In genomic region chr9:19048966-19049871, GRCh38 we compare ENCODE assay signal across 8 cellular contexts. TPM values are rescaled to one million over a fixed set of nuclear protein-coding genes. Genes with fewer than 3 reads are reported as not detected.
DNase-seq lines count a peak whose midpoint lies in the region; ATAC-seq and TF ChIP-seq lines count a peak whose summit lies in the region.

Gene RRAGA, plus strand, starts transcription at chr9:19049427. Its CDS starts 233 bp downstream, at chr9:19049660.

- intact Hi-C loops in activated T-helper 1 cell treated with anti-CD3 and anti-CD28 coated beads, Interleukin-12 subunit alpha, Interleukin-12 subunit beta, Interleukin-2, Interleukin-4 antibody, amounts not matched to agents 30 ng/mL and 10 ng/mL and 1 ng/mL, durations not matched to agents 14 hours and 24 hours and 36 hours (cut with micrococcal nuclease): loop anchor here (1.0 kb wide), 10 partner anchors 53 to 408 kb away; partner anchors contain the start of genes DENND4C, HAUS6, PLIN2 and RPS6

- peaks cover 12% of the 10 kb centered on the region for H3K79me2 ChIP-seq in GM23338 (replicated peaks; ENCODE audit: insufficient read depth)
- peaks cover 27% of the 10 kb centered on the region for H3K79me2 ChIP-seq in fibroblast of lung (ENCODE audit: control insufficient read depth, insufficient read depth, low read length)

- H3K9me3 Mint-ChIP-seq in GM23338: no peaks in the 10 kb centered on the region
- no peaks in the 10 kb centered on the region for H3K9me3 Mint-ChIP-seq in activated T-helper 1 cell treated with anti-CD3 and anti-CD28 coated beads, Interleukin-12 subunit alpha, Interleukin-12 subunit beta, Interleukin-2, Interleukin-4 antibody, amounts not matched to agents 30 ng/mL and 10 ng/mL and 1 ng/mL, durations not matched to agents 14 hours and 24 hours and 36 hours
- peaks cover 0 to 17% (median 0%) of the 10 kb centered on the region in 9 donors for H3K9me3 Mint-ChIP-seq in naive thymus-derived CD8-positive, alpha-beta T cell

- H2AFZ ChIP-seq in GM23338 (peak within 1 kb of the TSS; percentile 96), fibroblast of lung (ENCODE audit: low read length) (peak within 1 kb of the TSS; percentile 98)

- H3K27me3 Mint-ChIP-seq in GM23338 (ENCODE audit: insufficient read depth, low read depth, poor library complexity): peaks cover 13% of the 10 kb centered on the region
- H3K27me3 Mint-ChIP-seq in activated T-helper 1 cell treated with anti-CD3 and anti-CD28 coated beads, Interleukin-12 subunit alpha, Interleukin-12 subunit beta, Interleukin-2, Interleukin-4 antibody, amounts not matched to agents 30 ng/mL and 10 ng/mL and 1 ng/mL, durations not matched to agents 14 hours and 24 hours and 36 hours (ENCODE audit: insufficient read depth): peaks cover under 1% of the 10 kb centered on the region
- no peaks in the 10 kb centered on the region for H3K27me3 Mint-ChIP-seq in naive thymus-derived CD8-positive, alpha-beta T cell

- peak; percentile 93 for TF ChIP-seq CTCF in GM23338 (conservative IDR thresholded peaks at IDR 0.05; ENCODE audit: low read depth in 2 of 2)
- TF ChIP-seq CTCF in fibroblast of lung (conservative IDR thresholded peaks at IDR 0.05 in 1 of 2, IDR thresholded peaks at IDR 0.05 in 1 of 2; ENCODE audit: low read depth in 1 of 2, low read length in 2 of 2): peak; percentile 78 to 82

- peak; percentile 88 for ATAC-seq in GM23338
- ATAC-seq in naive thymus-derived CD8-positive, alpha-beta T cell: peak; percentile 89 to 91

- peaks cover 11% of the 10 kb centered on the region; the same call in 1 of the 2 replicates for H3F3A ChIP-seq in GM23338 (replicated peaks; ENCODE audit: low read depth)

- H3K4me2 ChIP-seq in GM23338 (peak within 1 kb of the TSS; percentile 82), fibroblast of lung (ENCODE audit: extremely low read depth, insufficient read depth, low read length) (peak within 1 kb of the TSS; percentile 96)

- H3K4me3 Mint-ChIP-seq in GM23338: peak within 1 kb of the TSS; percentile 93
- peak within 1 kb of the TSS; percentile 96 for H3K4me3 Mint-ChIP-seq in activated T-helper 1 cell treated with anti-CD3 and anti-CD28 coated beads, Interleukin-12 subunit alpha, Interleukin-12 subunit beta, Interleukin-2, Interleukin-4 antibody, amounts not matched to agents 30 ng/mL and 10 ng/mL and 1 ng/mL, durations not matched to agents 14 hours and 24 hours and 36 hours
- H3K4me3 Mint-ChIP-seq in naive thymus-derived CD8-positive, alpha-beta T cell: peak within 1 kb of the TSS; percentile 92 to 98 (median 96)

- H3K4me1 Mint-ChIP-seq in GM23338: peaks cover 37% of the 10 kb centered on the region
- H3K4me1 Mint-ChIP-seq in activated T-helper 1 cell treated with anti-CD3 and anti-CD28 coated beads, Interleukin-12 subunit alpha, Interleukin-12 subunit beta, Interleukin-2, Interleukin-4 antibody, amounts not matched to agents 30 ng/mL and 10 ng/mL and 1 ng/mL, durations not matched to agents 14 hours and 24 hours and 36 hours (ENCODE audit: low read depth): peaks cover 43% of the 10 kb centered on the region
- H3K4me1 Mint-ChIP-seq in naive thymus-derived CD8-positive, alpha-beta T cell: peaks cover 6 to 54% (median 38%) of the 10 kb centered on the region in 4 donors

- H3K4me1 ChIP-seq in GM23338 (ENCODE audit: insufficient read depth): peaks cover 33% of the 10 kb centered on the region
- H3K4me1 ChIP-seq in fibroblast of lung (ENCODE audit: control insufficient read depth, extremely low read depth, insufficient read depth, low read length): peaks cover 4% of the 10 kb centered on the region

- DNase-seq in EL: peak; percentile 98
- peak; percentile 98 for DNase-seq in GM23338 (ENCODE audit: low spot score)
- peak; percentile 98 for DNase-seq in LHCN-M2 (ENCODE audit: low read depth)
- DNase-seq in RPMI7951 (ENCODE audit: low read depth): peak; percentile 95
- peak; percentile 92 for DNase-seq in activated T-helper 1 cell treated with anti-CD3 and anti-CD28 coated beads, Interleukin-12 subunit alpha, Interleukin-12 subunit beta, Interleukin-2, Interleukin-4 antibody, amounts not matched to agents 30 ng/mL and 10 ng/mL and 1 ng/mL, durations not matched to agents 14 hours and 24 hours and 36 hours (ENCODE audit: low spot score)
- peak; percentile 95 to 97 for DNase-seq in fibroblast of lung (ENCODE audit: low read depth in 2 of 2)
- DNase-seq in naive thymus-derived CD8-positive, alpha-beta T cell: peak; percentile 90 to 96 (median 94)
- peak; percentile 88 to 96 (median 93) for DNase-seq in stimulated activated naive CD4-positive, alpha-beta T cell (lab: John Stamatoyannopoulos, UW)

- H3K36me3 ChIP-seq in GM23338 (ENCODE audit: insufficient read depth) (no peaks in the 10 kb centered on the region), fibroblast of lung (ENCODE audit: control insufficient read depth, insufficient read depth, low read length) (peaks cover 1% of the 10 kb centered on the region)

- peak within 1 kb of the TSS; percentile 98 for H3K27ac Mint-ChIP-seq in GM23338
- H3K27ac Mint-ChIP-seq in activated T-helper 1 cell treated with anti-CD3 and anti-CD28 coated beads, Interleukin-12 subunit alpha, Interleukin-12 subunit beta, Interleukin-2, Interleukin-4 antibody, amounts not matched to agents 30 ng/mL and 10 ng/mL and 1 ng/mL, durations not matched to agents 14 hours and 24 hours and 36 hours: peak within 1 kb of the TSS; percentile 99
- peak within 1 kb of the TSS; percentile 97 to 99 (median 98) for H3K27ac Mint-ChIP-seq in naive thymus-derived CD8-positive, alpha-beta T cell

- H3K9me3 ChIP-seq in fibroblast of lung (ENCODE audit: control insufficient read depth, insufficient read depth, low read depth, low read length): no peaks in the 10 kb centered on the region

- no peaks in the 10 kb centered on the region for H3K36me3 Mint-ChIP-seq in GM23338 (ENCODE audit: low read depth)
- peaks cover 7% of the 10 kb centered on the region for H3K36me3 Mint-ChIP-seq in activated T-helper 1 cell treated with anti-CD3 and anti-CD28 coated beads, Interleukin-12 subunit alpha, Interleukin-12 subunit beta, Interleukin-2, Interleukin-4 antibody, amounts not matched to agents 30 ng/mL and 10 ng/mL and 1 ng/mL, durations not matched to agents 14 hours and 24 hours and 36 hours (ENCODE audit: low read depth)
- peaks cover 0 to 10% (median 8%) of the 10 kb centered on the region in 3 donors for H3K36me3 Mint-ChIP-seq in naive thymus-derived CD8-positive, alpha-beta T cell

- H3K27ac ChIP-seq in GM23338 (ENCODE audit: low read depth): peak within 1 kb of the TSS; percentile 96
- peak within 1 kb of the TSS; percentile 97 for H3K27ac ChIP-seq in fibroblast of lung (ENCODE audit: insufficient read depth, low read length)

- H4K20me1 ChIP-seq in GM23338 (replicated peaks; ENCODE audit: insufficient read depth): no peaks in the 10 kb centered on the region
- H4K20me1 ChIP-seq in fibroblast of lung (ENCODE audit: control insufficient read depth, extremely low read depth, insufficient read depth, low read length): no peaks in the 10 kb centered on the region

- H3K4me3 ChIP-seq in GM23338 (peak within 1 kb of the TSS; percentile 86), fibroblast of lung (replicated peaks in 1 of 4; ENCODE audit: control extremely low read depth in 1 of 4, insufficient read depth in 1 of 4, low read depth in 3 of 4, low read length in 4 of 4) (peak within 1 kb of the TSS; percentile 81 to 97 (median 82))

- POLR2A ChIA-PET in naive thymus-derived CD8-positive, alpha-beta T cell (lab: Charles Lee): interaction anchor here (0.6 to 3.4 kb wide), 21 partner anchors 12 to 1348 kb away, joined by 3 to 28 read pairs (median 4); partner anchors contain the start of genes ACER2, DENND4C, HAUS6 and RPS6

- H3K9ac ChIP-seq in fibroblast of lung (ENCODE audit: insufficient read depth, low read length): peak within 1 kb of the TSS; percentile 94

- H3K9me2 ChIP-seq in GM23338 (ENCODE audit: insufficient read depth): no peaks in the 10 kb centered on the region

- H3K27me3 ChIP-seq in GM23338 (ENCODE audit: insufficient read depth) (no peaks in the 10 kb centered on the region), fibroblast of lung (ENCODE audit: control insufficient read depth, insufficient read depth, low read length) (no peaks in the 10 kb centered on the region)

TF ChIP-seq in GM23338, 12 proteins besides CTCF, POLR2A, EP300 and RAD21 (continues in another document):
- TF ChIP-seq CREB1 (CRISPR knock-in tag; IDR thresholded peaks at IDR 0.05; ENCODE audit: low read depth) (peak; percentile 44; the same call in 1 of the 2 replicates), POLR2AphosphoS5 (IDR thresholded peaks at IDR 0.05; ENCODE audit: low read depth) (peak; percentile 78)

RNA-seq across cellular contexts. Expression of gene RRAGA, which starts in this region (rescaled TPM):
- total RNA-seq in GM23338 (2014; rRNA removed; shearing (Covaris generic)): 22.6 and 24.7 TPM in 2 replicates
- polyA plus RNA-seq in GM23338 (2016; fragmentation: Nextera tagmentation; extraction: Ambion mirVana): 33.7 and 36.1 TPM in 2 replicates
- total RNA-seq in LHCN-M2 (2014; rRNA removed): 59.1 and 73.0 TPM in 2 replicates
- 187 TPM for polyA plus RNA-seq in LHCN-M2 (2012)
- total RNA-seq in RPMI7951 (2014; rRNA removed; shearing (Covaris generic)): 51.2 and 60.0 TPM in 2 replicates
- total RNA-seq in activated T-helper 1 cell treated with anti-CD3 and anti-CD28 coated beads, Interleukin-12 subunit alpha, Interleukin-12 subunit beta, Interleukin-2, Interleukin-4 antibody, amounts not matched to agents 30 ng/mL and 10 ng/mL and 1 ng/mL, durations not matched to agents 14 hours and 24 hours and 36 hours: 56.8 and 56.9 TPM in 2 replicates
- total RNA-seq in fibroblast of lung: 43.1 and 62.9 TPM in 2 replicates
- polyA plus RNA-seq in fibroblast of lung: 186 and 217 TPM in 2 replicates
- polyA plus RNA-seq in fibroblast of lung (2012): 133 and 161 TPM in 2 replicates
- polyA minus RNA-seq in fibroblast of lung (ENCODE audit: low replicate concordance): 70.6 and 94.8 TPM in 2 replicates
- total RNA-seq in naive thymus-derived CD8-positive, alpha-beta T cell: 10 to 100 TPM; 54.4 to 55.6 TPM
- 10 to 100 TPM; 64.9 to 82.1 (median 66.2) TPM for polyA plus RNA-seq in naive thymus-derived CD8-positive, alpha-beta T cell

Comparison
In these comparisons a context has a peak if more than half of its experiments do, and no peak if none do; other contexts are left out.
1. Peak in every context shown above with its lines: DNase-seq, ATAC-seq, H3K4me3 ChIP-seq and H3K27ac ChIP-seq.